Comparison of ENCODE assay signal across 1 cellular context in genomic region chr17:59469786-59470485, GRCh38.
TF ChIP-seq lines count a peak whose summit lies in the region.

No MANE protein-coding gene starts in this region.

TF ChIP-seq in HepG2, 621 proteins besides CTCF, POLR2A, EP300 and RAD21 (continued from another document):
- TF ChIP-seq ZNF639 (CRISPR knock-in tag; conservative IDR thresholded peaks at IDR 0.05), result peak; percentile 34; the same call in 1 of the 2 replicates
- no peak for TF ChIP-seq FOSL1 (CRISPR knock-in tag; IDR thresholded peaks at IDR 0.05; ENCODE audit: borderline replicate concordance)
- no peak; the same call in 1 of the 2 replicates for TF ChIP-seq ADNP (CRISPR knock-in tag; IDR thresholded peaks at IDR 0.05)
- TF ChIP-seq FOXK2 (IDR thresholded peaks at IDR 0.05), result peak; percentile 76; the same call in 1 of the 2 replicates
- peak; percentile 99 for TF ChIP-seq SKIL (CRISPR knock-in tag; IDR thresholded peaks at IDR 0.05; ENCODE audit: borderline replicate concordance)
- peak; percentile 93; the same call in 1 of the 2 replicates for TF ChIP-seq ETV5 (CRISPR knock-in tag; IDR thresholded peaks at IDR 0.05; ENCODE audit: borderline replicate concordance)
- no peak for TF ChIP-seq CSRNP2 (CRISPR knock-in tag; conservative IDR thresholded peaks at IDR 0.05; ENCODE audit: low read depth)
- no peak for TF ChIP-seq ZNF775 (CRISPR knock-in tag; IDR thresholded peaks at IDR 0.05; ENCODE audit: borderline replicate concordance)
- peak; percentile 63; the same call in 1 of the 2 replicates for TF ChIP-seq ARHGAP35 (CRISPR knock-in tag; IDR thresholded peaks at IDR 0.05; ENCODE audit: borderline replicate concordance)
- 0 out of 2 replicates have a peak, but pooled peaks have one; percentile 32 for TF ChIP-seq POLR2AphosphoS5 (IDR thresholded peaks at IDR 0.05; ENCODE audit: low read depth, low read length)
- no peak for TF ChIP-seq PHB2 (IDR thresholded peaks at IDR 0.05; ENCODE audit: partially characterized antibody)
- TF ChIP-seq MXI1 (IDR thresholded peaks at IDR 0.05; ENCODE audit: borderline replicate concordance, low read depth, low read length), result peak; percentile 57; the same call in 1 of the 3 replicates
- TF ChIP-seq HMG20B (CRISPR knock-in tag; conservative IDR thresholded peaks at IDR 0.05), result peak; percentile 99
- TF ChIP-seq MED8 (CRISPR knock-in tag; IDR thresholded peaks at IDR 0.05; ENCODE audit: insufficient replicate concordance), result peak; percentile 76
- peak; percentile 81 for TF ChIP-seq KAT8 (CRISPR knock-in tag; IDR thresholded peaks at IDR 0.05)
- TF ChIP-seq PLRG1 (conservative IDR thresholded peaks at IDR 0.05), result no peak
- TF ChIP-seq ARNT2 (CRISPR knock-in tag; IDR thresholded peaks at IDR 0.05; ENCODE audit: low read depth), result no peak
- TF ChIP-seq ZBTB39 (CRISPR knock-in tag; IDR thresholded peaks at IDR 0.05), result peak; percentile 97
- TF ChIP-seq DDIT3 (CRISPR knock-in tag; IDR thresholded peaks at IDR 0.05), result no peak
- TF ChIP-seq ZNF619 (CRISPR knock-in tag; IDR thresholded peaks at IDR 0.05), result 0 out of 2 replicates have a peak, but pooled peaks have one; percentile 65
- peak; percentile 49 for TF ChIP-seq ZFP91 (CRISPR knock-in tag; IDR thresholded peaks at IDR 0.05; ENCODE audit: borderline replicate concordance)
- TF ChIP-seq ZNF276 (CRISPR knock-in tag; IDR thresholded peaks at IDR 0.05; ENCODE audit: low read depth), result peak; percentile 97
